In the genomic region with DNA sequence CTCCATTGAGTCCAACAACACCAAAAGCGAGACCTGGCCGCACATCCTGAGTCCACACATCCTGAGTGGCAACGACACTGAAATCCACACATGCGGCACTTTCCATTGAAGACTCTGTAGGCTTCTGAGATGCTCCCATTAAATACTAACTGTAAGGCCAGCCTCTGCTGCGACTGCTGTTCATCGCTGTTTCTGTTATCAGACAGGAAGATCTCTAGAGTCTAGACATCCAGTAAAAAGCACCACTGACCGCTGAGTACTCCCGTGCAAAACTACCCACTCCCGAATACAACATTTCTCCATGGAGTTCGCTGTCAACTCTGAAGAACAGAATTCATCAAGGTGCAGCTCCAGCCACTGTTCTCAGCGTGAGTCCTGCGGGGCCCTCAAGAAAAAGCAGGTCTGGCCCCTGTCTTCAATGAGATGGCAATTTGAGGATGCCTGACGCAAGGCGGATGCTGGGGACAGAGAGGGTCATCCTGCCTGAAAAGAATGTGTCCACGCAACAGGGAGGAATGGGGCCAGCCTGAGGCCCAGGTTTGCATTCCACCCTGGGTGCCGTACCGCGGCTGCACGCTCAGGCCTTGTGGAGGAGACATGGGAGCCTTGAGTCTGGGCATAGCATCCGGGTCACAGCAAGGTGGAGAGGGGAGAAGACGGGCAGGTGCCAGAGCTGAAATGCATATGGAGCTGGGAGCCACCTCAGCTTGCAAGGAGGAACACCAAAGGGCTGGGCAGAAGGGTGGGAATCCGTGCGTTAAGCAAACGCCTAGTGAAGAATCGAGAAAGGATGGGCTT, we compare ENCODE assay signal across 18 cellular contexts.
"Had no signal": no experiment of that assay in that cellular context is flagged by ENCODE, and none has a peak within 500 bp of the region (broad histone marks: within the 10 kb centered on the region; RNA-seq: fewer than 3 reads in every experiment).

No MANE protein-coding gene starts in this region.

- DNase-seq: effector memory CD8-positive, alpha-beta T cell; esophagus squamous epithelium; foreskin fibroblast; immature natural killer cell; left cardiac atrium; left ventricle myocardium inferior; mesenchymal stem cell; naive B cell; stimulated activated CD4-positive, alpha-beta T cell treated with anti-CD3 and anti-CD28 coated beads, Interleukin-4, amount 100 ng/mL, for 1 hour; stimulated activated CD8-positive, alpha-beta memory T cell treated with anti-CD3 and anti-CD28 coated beads, Interleukin-4, amount 100 ng/mL, for 48 hours; testis had no signal

- H3K9me3 Mint-ChIP-seq: effector memory CD8-positive, alpha-beta T cell; immature natural killer cell; naive B cell; nephron; stimulated activated effector memory CD8-positive, alpha-beta T cell treated with anti-CD3 and anti-CD28 coated beads, Interleukin-12 subunit alpha, Interleukin-12 subunit beta, amount 100 ng/mL, for 72 hours; stimulated activated naive CD8-positive, alpha-beta T cell treated with anti-CD3 and anti-CD28 coated beads, Interleukin-15, Interleukin-2, amounts not matched to agents 100 ng/mL and 50 ng/mL, for 24 hours had no signal

- H3K4me3 Mint-ChIP-seq: effector memory CD8-positive, alpha-beta T cell; nephron; stimulated activated effector memory CD8-positive, alpha-beta T cell treated with anti-CD3 and anti-CD28 coated beads, Interleukin-12 subunit alpha, Interleukin-12 subunit beta, amount 100 ng/mL, for 72 hours; stimulated activated naive CD8-positive, alpha-beta T cell treated with anti-CD3 and anti-CD28 coated beads, Interleukin-15, Interleukin-2, amounts not matched to agents 100 ng/mL and 50 ng/mL, for 24 hours had no signal

- H3K9me3 ChIP-seq: esophagus squamous epithelium, left ventricle myocardium inferior, right atrium auricular region, testis, tibial nerve, upper lobe of right lung had no signal

- ATAC-seq: effector memory CD8-positive, alpha-beta T cell; gastroesophageal sphincter; left cardiac atrium; stimulated activated effector memory CD8-positive, alpha-beta T cell treated with anti-CD3 and anti-CD28 coated beads, Interleukin-12 subunit alpha, Interleukin-12 subunit beta, amount 100 ng/mL, for 72 hours; upper lobe of right lung had no signal

- H3K27ac Mint-ChIP-seq: effector memory CD8-positive, alpha-beta T cell; immature natural killer cell; nephron; stimulated activated effector memory CD8-positive, alpha-beta T cell treated with anti-CD3 and anti-CD28 coated beads, Interleukin-12 subunit alpha, Interleukin-12 subunit beta, amount 100 ng/mL, for 72 hours; stimulated activated naive CD8-positive, alpha-beta T cell treated with anti-CD3 and anti-CD28 coated beads, Interleukin-15, Interleukin-2, amounts not matched to agents 100 ng/mL and 50 ng/mL, for 24 hours had no signal

- H3K27me3 Mint-ChIP-seq: naive B cell; stimulated activated naive CD8-positive, alpha-beta T cell treated with anti-CD3 and anti-CD28 coated beads, Interleukin-15, Interleukin-2, amounts not matched to agents 100 ng/mL and 50 ng/mL, for 24 hours had no signal
